In the genomic region with DNA sequence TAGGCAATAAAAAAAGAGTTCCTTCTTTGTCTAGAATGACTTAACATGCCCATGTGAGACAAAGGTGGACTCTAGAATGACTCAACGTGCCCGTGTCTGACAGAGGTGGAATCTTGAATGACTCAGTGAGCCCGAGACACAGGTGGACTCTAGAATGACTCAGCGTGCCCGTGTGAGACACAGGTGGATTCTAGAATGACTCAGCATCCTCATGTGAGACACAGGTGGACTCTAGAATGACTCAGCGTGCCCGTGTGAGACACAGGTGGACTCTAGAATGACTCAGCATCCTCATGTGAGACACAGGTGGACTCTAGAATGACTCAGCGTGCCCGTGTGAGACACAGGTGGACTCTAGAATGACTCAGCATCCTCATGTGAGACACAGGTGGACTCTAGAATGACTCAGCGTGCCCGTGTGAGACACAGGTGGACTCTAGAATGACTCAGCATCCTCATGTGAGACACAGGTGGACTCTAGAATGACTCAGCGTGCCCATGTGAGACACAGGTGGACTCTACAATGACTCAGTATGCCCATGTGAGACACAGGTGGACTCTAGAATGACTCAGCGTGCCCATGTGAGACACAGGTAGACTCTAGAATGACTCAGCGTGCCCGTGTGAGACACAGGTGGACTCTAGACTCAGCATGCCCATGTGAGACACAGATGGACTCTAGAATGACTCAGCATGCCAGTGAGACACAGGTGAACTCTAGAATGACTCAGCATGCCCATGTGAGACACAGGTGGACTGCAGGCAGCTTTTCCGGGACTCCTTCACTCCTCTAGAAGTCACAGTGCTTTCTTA, we compare ENCODE assay signal across 7 cellular contexts.
DNase-seq lines count a peak whose midpoint lies in the region; TF ChIP-seq lines count a peak whose summit lies in the region.
"Not testable (repeated sequence)": the region's sequence is repeated elsewhere in the genome, so short reads cannot be mapped to it uniquely, and the experiment has no call there.

No MANE protein-coding gene starts in this region.

- H3K27ac ChIP-seq in caudate nucleus (ENCODE audit: low read depth, low read length): peak overlapping the region; percentile 39

- not testable (repeated sequence) for H3K9me3 Mint-ChIP-seq in T-helper 1 cell treated with Interleukin-12 subunit alpha and Interleukin-12 subunit beta and Interleukin-4 antibody, amounts not matched to agents 30 μg/mL and 1 μg/mL, for 36 hours; activated T-cell treated with anti-CD3 and anti-CD28 coated beads, Interleukin-2, amount 50 U/mL, for 24 hours

- H3K4me3 Mint-ChIP-seq in T-helper 1 cell treated with Interleukin-12 subunit alpha and Interleukin-12 subunit beta and Interleukin-4 antibody, amounts not matched to agents 30 μg/mL and 1 μg/mL, for 36 hours; activated T-cell treated with anti-CD3 and anti-CD28 coated beads, Interleukin-2, amount 50 U/mL, for 24 hours: not testable (repeated sequence)

- peaks cover 58% of the 10 kb centered on the region for H3K36me3 Mint-ChIP-seq in T-helper 1 cell treated with Interleukin-12 subunit alpha and Interleukin-12 subunit beta and Interleukin-4 antibody, amounts not matched to agents 30 μg/mL and 1 μg/mL, for 36 hours (ENCODE audit: low read depth)
- peaks cover 90% of the 10 kb centered on the region for H3K36me3 Mint-ChIP-seq in activated T-cell treated with anti-CD3 and anti-CD28 coated beads, Interleukin-2, amount 50 U/mL, for 24 hours (ENCODE audit: low read depth)

- peak; percentile 19 for DNase-seq in GM12864 (ENCODE audit: low read depth)
- DNase-seq in NAMALWA (ENCODE audit: low spot score): peak; percentile 23
- DNase-seq in activated T-cell treated with anti-CD3 and anti-CD28 coated beads, Interleukin-2, amount 50 U/mL, for 24 hours: peak; percentile 44
- DNase-seq in caudate nucleus (lab: John Stamatoyannopoulos, UW): peak in 2 of 61 donors; percentile 18 to 57
- peak; percentile 25 for DNase-seq in iris pigment epithelial cell (ENCODE audit: low read depth)
- peak; percentile 14 to 15 for DNase-seq in stimulated activated CD4-positive, alpha-beta T cell treated with anti-CD3 and anti-CD28 coated beads, Interleukin-12 subunit alpha, Interleukin-12 subunit beta, amount 100 ng/mL, for 24 hours (ENCODE audit: low read depth in 2 of 2)

- not testable (repeated sequence) for H3K4me3 ChIP-seq in GM12864 (ENCODE audit: low read depth, low read length)

- H3K27ac Mint-ChIP-seq in T-helper 1 cell treated with Interleukin-12 subunit alpha and Interleukin-12 subunit beta and Interleukin-4 antibody, amounts not matched to agents 30 μg/mL and 1 μg/mL, for 36 hours: peak overlapping the region; percentile 36
- peak overlapping the region; percentile 90 for H3K27ac Mint-ChIP-seq in activated T-cell treated with anti-CD3 and anti-CD28 coated beads, Interleukin-2, amount 50 U/mL, for 24 hours

- TF ChIP-seq CTCF in GM12864 (IDR thresholded peaks at IDR 0.05; ENCODE audit: low read depth, low read length, missing control alignments): not testable (repeated sequence)

- H3K4me1 Mint-ChIP-seq in T-helper 1 cell treated with Interleukin-12 subunit alpha and Interleukin-12 subunit beta and Interleukin-4 antibody, amounts not matched to agents 30 μg/mL and 1 μg/mL, for 36 hours (ENCODE audit: low read depth): not testable (repeated sequence)
- H3K4me1 Mint-ChIP-seq in activated T-cell treated with anti-CD3 and anti-CD28 coated beads, Interleukin-2, amount 50 U/mL, for 24 hours (ENCODE audit: low read depth): peaks cover 21% of the 10 kb centered on the region

- not testable (repeated sequence) for H3K27me3 Mint-ChIP-seq in T-helper 1 cell treated with Interleukin-12 subunit alpha and Interleukin-12 subunit beta and Interleukin-4 antibody, amounts not matched to agents 30 μg/mL and 1 μg/mL, for 36 hours (ENCODE audit: low read depth); activated T-cell treated with anti-CD3 and anti-CD28 coated beads, Interleukin-2, amount 50 U/mL, for 24 hours
